Comparison of ENCODE assay signal across 29 cellular contexts in genomic region chr6:67292169-67292568, GRCh38.
"Had no signal": no experiment of that assay in that cellular context is flagged by ENCODE, and none has a peak within 500 bp of the region (broad histone marks: within the 10 kb centered on the region; RNA-seq: fewer than 3 reads in every experiment).

No MANE protein-coding gene starts in this region.

- DNase-seq: naive thymus-derived CD8-positive, alpha-beta T cell; nephron progenitor cell; nucleus accumbens; pancreas; psoas muscle; right cardiac atrium; right lobe of liver; spleen; stimulated activated CD4-positive, alpha-beta T cell treated with anti-CD3 and anti-CD28 coated beads, Interleukin-12 subunit alpha, Interleukin-12 subunit beta, amount 100 ng/mL, for 4 hours; stimulated activated CD4-positive, alpha-beta T cell treated with anti-CD3 and anti-CD28 coated beads, Interleukin-1b, Interleukin-23, amount 100 ng/mL, for 48 hours; stimulated activated CD4-positive, alpha-beta T cell treated with anti-CD3 and anti-CD28 coated beads, Interleukin-4, amount 100 ng/mL, for 1 hour; stimulated activated CD4-positive, alpha-beta T cell treated with anti-CD3 and anti-CD28 coated beads, Interleukin-4, amount 100 ng/mL, for 4 hours; stimulated activated CD8-positive, alpha-beta memory T cell treated with anti-CD3 and anti-CD28 coated beads, Interleukin-4, amount 100 ng/mL, for 48 hours; stimulated activated naive CD4-positive, alpha-beta T cell treated with Interleukin-2 at 50 U/mL for 16 hours; stomach; thyroid gland; trophoblast cell; upper lobe of left lung had no signal

- H3K27ac ChIP-seq: neutrophil, pancreas, psoas muscle, right lobe of liver, skin epidermis, spleen, stomach, thoracic aorta, thyroid gland, tibial nerve, upper lobe of left lung, vagina had no signal

- H3K36me3 ChIP-seq: neutrophil, pancreas, right lobe of liver, spleen, stomach, thoracic aorta, thyroid gland, tibial nerve, upper lobe of left lung, vagina had no signal

- H3K4me3 ChIP-seq: pancreas, psoas muscle, right lobe of liver, skin epidermis, smooth muscle cell, spleen, stomach, thoracic aorta, thyroid gland, tibial nerve, upper lobe of left lung, vagina had no signal

- H3K4me1 ChIP-seq: pancreas, psoas muscle, right lobe of liver, spleen, stomach, thyroid gland, tibial nerve, upper lobe of left lung, vagina had no signal

- H3K4me1 Mint-ChIP-seq: naive thymus-derived CD8-positive, alpha-beta T cell; nephron progenitor cell; neural crest cell; stimulated activated memory B cell treated with anti-CD40 and anti-IgM and Interleukin-4, amounts not matched to agents 10 μg/mL and 1 μg/mL and 100 μg/mL, for 72 hours had no signal

- H3K4me3 Mint-ChIP-seq: naive thymus-derived CD8-positive, alpha-beta T cell; natural killer cell treated with Interleukin-12 subunit alpha and Interleukin-12 subunit beta and Interleukin-15 and Interleukin-18, amount 100 ng/mL, for 72 hours; nephron progenitor cell; neural crest cell; stimulated activated memory B cell treated with anti-CD40 and anti-IgM and Interleukin-4, amounts not matched to agents 10 μg/mL and 1 μg/mL and 100 μg/mL, for 72 hours; stimulated activated naive CD8-positive, alpha-beta T cell treated with anti-CD3 and anti-CD28 coated beads, Interleukin-15, Interleukin-2, amounts not matched to agents 100 ng/mL and 50 ng/mL, for 24 hours had no signal

- ATAC-seq: naive thymus-derived CD8-positive, alpha-beta T cell; natural killer cell treated with Interleukin-12 subunit alpha and Interleukin-12 subunit beta and Interleukin-15 and Interleukin-18, amount 100 ng/mL, for 72 hours; pancreas; psoas muscle; right cardiac atrium; right lobe of liver; stimulated activated memory B cell treated with anti-CD40 and anti-IgM and Interleukin-4, amounts not matched to agents 10 μg/mL and 1 μg/mL and 100 μg/mL, for 72 hours had no signal

- H3K27me3 Mint-ChIP-seq: naive thymus-derived CD8-positive, alpha-beta T cell; natural killer cell treated with Interleukin-12 subunit alpha and Interleukin-12 subunit beta and Interleukin-15 and Interleukin-18, amount 100 ng/mL, for 72 hours; stimulated activated memory B cell treated with anti-CD40 and anti-IgM and Interleukin-4, amounts not matched to agents 10 μg/mL and 1 μg/mL and 100 μg/mL, for 72 hours; stimulated activated naive CD8-positive, alpha-beta T cell treated with anti-CD3 and anti-CD28 coated beads, Interleukin-15, Interleukin-2, amounts not matched to agents 100 ng/mL and 50 ng/mL, for 24 hours had no signal

- H3K36me3 Mint-ChIP-seq: naive thymus-derived CD8-positive, alpha-beta T cell; natural killer cell treated with Interleukin-12 subunit alpha and Interleukin-12 subunit beta and Interleukin-15 and Interleukin-18, amount 100 ng/mL, for 72 hours; stimulated activated memory B cell treated with anti-CD40 and anti-IgM and Interleukin-4, amounts not matched to agents 10 μg/mL and 1 μg/mL and 100 μg/mL, for 72 hours had no signal

- H3K27me3 ChIP-seq: neutrophil, pancreas, right lobe of liver, spleen, stomach, thyroid gland, tibial nerve, upper lobe of left lung, vagina had no signal

- H3K4me2 ChIP-seq: smooth muscle cell had no signal

- H3K27ac Mint-ChIP-seq: naive thymus-derived CD8-positive, alpha-beta T cell; natural killer cell treated with Interleukin-12 subunit alpha and Interleukin-12 subunit beta and Interleukin-15 and Interleukin-18, amount 100 ng/mL, for 72 hours; nephron progenitor cell; stimulated activated memory B cell treated with anti-CD40 and anti-IgM and Interleukin-4, amounts not matched to agents 10 μg/mL and 1 μg/mL and 100 μg/mL, for 72 hours; stimulated activated naive CD8-positive, alpha-beta T cell treated with anti-CD3 and anti-CD28 coated beads, Interleukin-15, Interleukin-2, amounts not matched to agents 100 ng/mL and 50 ng/mL, for 24 hours had no signal

- FAIRE-seq: pancreas, urothelium cell line had no signal

- H3K9me3 ChIP-seq: neutrophil, pancreas, right lobe of liver, thoracic aorta, thyroid gland, upper lobe of left lung, vagina had no signal
